ENCODE assay signal across 22 cellular contexts in the genomic region with DNA sequence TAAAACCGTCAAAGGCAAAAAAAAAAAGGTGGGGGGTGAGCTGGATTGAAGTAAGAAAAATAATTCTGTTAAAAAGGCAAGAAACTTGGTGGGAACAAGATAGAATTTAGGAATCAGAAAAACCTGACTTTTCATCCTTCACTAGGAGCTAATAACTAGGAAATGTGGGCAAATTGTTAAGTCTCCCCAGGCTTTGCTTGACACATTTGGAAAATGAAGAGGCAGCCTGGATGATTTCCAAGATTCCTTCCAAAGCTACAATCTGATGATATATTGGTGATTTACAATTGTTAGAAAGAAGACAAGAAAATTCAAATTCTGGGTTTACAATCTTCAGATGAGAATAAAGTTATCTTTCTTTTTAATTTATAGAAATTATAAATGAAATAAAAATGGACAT.
"Had no signal": no experiment of that assay in that cellular context is flagged by ENCODE, and none has a peak within 500 bp of the region (broad histone marks: within the 10 kb centered on the region; RNA-seq: fewer than 3 reads in every experiment).

No MANE protein-coding gene starts in this region.

- DNase-seq: colonic mucosa; cortex of kidney; effector CD8-positive, alpha-beta T cell; effector memory CD8-positive, alpha-beta T cell; endodermal cell; erythroblast; esophagus squamous epithelium; foreskin fibroblast; foreskin melanocyte; gastrocnemius medialis; glutamatergic neuron; heart right ventricle; hippocampal formation; left cardiac atrium; left lung; left ventricle myocardium superior; lower lobe of right lung; mesenchymal stem cell; mucosa of descending colon had no signal

- H3K4me3 Mint-ChIP-seq: dendritic cell treated with granulocyte-macrophage colony-stimulating factor and Interleukin-4, amounts not matched to agents 40 ng/mL and 50 ng/mL, for 4 days; effector memory CD8-positive, alpha-beta T cell; endodermal cell; mesothelial cell of epicardium had no signal

- H3K27ac Mint-ChIP-seq: dendritic cell treated with granulocyte-macrophage colony-stimulating factor and Interleukin-4, amounts not matched to agents 40 ng/mL and 50 ng/mL, for 4 days; effector memory CD8-positive, alpha-beta T cell; endodermal cell; mesothelial cell of epicardium had no signal

- H3K27me3 Mint-ChIP-seq: dendritic cell treated with granulocyte-macrophage colony-stimulating factor and Interleukin-4, amounts not matched to agents 40 ng/mL and 50 ng/mL, for 4 days; effector memory CD8-positive, alpha-beta T cell had no signal

- H3K36me3 Mint-ChIP-seq: mesothelial cell of epicardium had no signal

- ATAC-seq: effector memory CD8-positive, alpha-beta T cell; esophagus mucosa; gastrocnemius medialis; heart right ventricle; left cardiac atrium; left lung; left ventricle myocardium superior; lower lobe of right lung; mucosa of descending colon had no signal

- H3K9me3 Mint-ChIP-seq: endodermal cell had no signal

- H3K4me1 Mint-ChIP-seq: endodermal cell had no signal
